ENCODE assay signal across 21 cellular contexts in genomic region chr12:28866715-28867503, GRCh38.
"Had no signal": no experiment of that assay in that cellular context is flagged by ENCODE, and none has a peak within 500 bp of the region (broad histone marks: within the 10 kb centered on the region; RNA-seq: fewer than 3 reads in every experiment).

No MANE protein-coding gene starts in this region.

- H3K9me3 ChIP-seq: mucosa of descending colon, transverse colon, vagina had no signal

- H3K4me1 Mint-ChIP-seq: activated CD4-positive, alpha-beta T cell treated with anti-CD3 and anti-CD28 coated beads for 36 hours; naive thymus-derived CD4-positive, alpha-beta T cell had no signal

- H3K9me3 Mint-ChIP-seq: WTC11 had no signal

- H3K36me3 ChIP-seq: brain microvascular endothelial cell, transverse colon, vagina had no signal

- H3K27me3 Mint-ChIP-seq: progenitor cell of endocrine pancreas had no signal

- FAIRE-seq: colon, frontal cortex, keratinocyte, TTC549 had no signal

- DNase-seq: activated CD4-positive, alpha-beta T cell treated with anti-CD3 and anti-CD28 coated beads for 36 hours; activated CD4-positive, alpha-beta T cell treated with anti-CD3 and anti-CD28 coated beads, Interleukin-2, amount 50 U/mL, for 48 hours; activated gamma-delta T cell treated with Interleukin-2 at 50 U/mL for 16 hours; brain microvascular endothelial cell; central memory CD4-positive, alpha-beta T cell; dorsolateral prefrontal cortex; mucosa of descending colon; naive thymus-derived CD4-positive, alpha-beta T cell; right cardiac atrium; transverse colon had no signal

- H3K27ac Mint-ChIP-seq: activated CD4-positive, alpha-beta T cell treated with anti-CD3 and anti-CD28 coated beads for 36 hours; activated naive CD8-positive, alpha-beta T cell; naive thymus-derived CD4-positive, alpha-beta T cell; progenitor cell of endocrine pancreas; stimulated activated naive CD8-positive, alpha-beta T cell treated with anti-CD3 and anti-CD28 coated beads, Interleukin-15, Interleukin-2, amounts not matched to agents 100 ng/mL and 50 ng/mL, for 24 hours; WTC11 had no signal

- H3K4me1 ChIP-seq: transverse colon, vagina had no signal

- H3K27me3 ChIP-seq: brain microvascular endothelial cell, dorsolateral prefrontal cortex, transverse colon, vagina had no signal

- H3K4me3 Mint-ChIP-seq: activated CD4-positive, alpha-beta T cell treated with anti-CD3 and anti-CD28 coated beads for 36 hours; activated naive CD8-positive, alpha-beta T cell; naive thymus-derived CD4-positive, alpha-beta T cell; stimulated activated naive CD8-positive, alpha-beta T cell treated with anti-CD3 and anti-CD28 coated beads, Interleukin-15, Interleukin-2, amounts not matched to agents 100 ng/mL and 50 ng/mL, for 24 hours; WTC11 had no signal

- ATAC-seq: activated CD4-positive, alpha-beta T cell treated with anti-CD3 and anti-CD28 coated beads for 36 hours; mucosa of descending colon; naive thymus-derived CD4-positive, alpha-beta T cell; WTC11 had no signal

- H3K36me3 Mint-ChIP-seq: activated naive CD8-positive, alpha-beta T cell; naive thymus-derived CD4-positive, alpha-beta T cell; WTC11 had no signal

- H3K27ac ChIP-seq: brain microvascular endothelial cell, dorsolateral prefrontal cortex, epithelial cell of prostate, transverse colon, vagina had no signal

- H3K4me3 ChIP-seq: dorsolateral prefrontal cortex, lung, mucosa of descending colon, transverse colon, vagina had no signal
